Comparison of ENCODE assay signal across 2 cellular contexts in the genomic region with DNA sequence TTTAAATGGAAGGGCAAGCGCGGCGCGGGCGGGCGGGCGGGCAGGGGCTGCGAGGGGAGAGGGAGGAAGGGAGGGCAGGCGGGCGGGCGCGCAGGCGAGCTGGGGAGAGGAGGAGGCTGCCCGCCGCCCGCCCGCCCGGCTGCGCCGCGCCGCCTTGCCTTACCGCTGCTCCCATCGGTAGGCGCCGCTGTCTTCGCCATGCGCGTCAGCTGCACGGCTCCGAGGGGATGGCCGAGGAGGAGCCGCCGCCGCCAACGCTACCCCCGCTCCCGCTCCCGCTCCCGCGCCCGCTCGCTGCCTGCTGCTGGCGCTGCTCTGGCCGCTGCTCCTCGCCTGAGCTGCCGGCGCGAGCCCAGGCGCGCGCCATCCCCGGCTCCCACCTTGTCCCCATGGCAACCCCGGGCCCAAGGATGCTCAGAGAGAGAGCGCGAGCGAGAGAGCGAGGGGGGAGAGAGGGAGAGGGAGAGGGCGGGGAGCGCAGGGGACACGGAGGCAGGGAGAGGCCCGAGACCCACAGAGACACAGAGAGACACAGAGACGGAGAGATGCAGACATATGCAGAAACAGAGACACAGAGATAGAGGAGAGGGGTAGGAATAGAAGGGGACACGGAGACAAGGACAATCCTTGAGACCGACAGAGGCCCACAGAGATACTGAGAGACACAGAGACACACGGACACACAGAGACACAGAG.
TF ChIP-seq lines count a peak whose summit lies in the region.

No MANE protein-coding gene starts in this region.

TF ChIP-seq in IMR-90, 13 proteins besides CTCF, POLR2A, EP300 and RAD21:
- TF ChIP-seq SMC3 (IDR thresholded peaks at IDR 0.05; ENCODE audit: low read depth, low read length) (0 out of 2 replicates have a peak, but pooled peaks have one; percentile 8), MAZ (IDR thresholded peaks at IDR 0.05; ENCODE audit: borderline replicate concordance, low read depth, low read length) (peak; percentile 57; the same call in 1 of the 2 replicates), FOS (IDR thresholded peaks at IDR 0.05; ENCODE audit: low read depth, low read length) (no peak)

TF ChIP-seq in neural cell, 6 proteins besides CTCF, POLR2A, EP300 and RAD21:
- no peak for TF ChIP-seq EZH2 (IDR thresholded peaks at IDR 0.05; ENCODE audit: borderline replicate concordance, insufficient read depth, low read length, poor library complexity, severe bottlenecking)
- peak; percentile 88 for TF ChIP-seq POLR2AphosphoS5 (IDR thresholded peaks at IDR 0.05)
- TF ChIP-seq, protein P1, sequence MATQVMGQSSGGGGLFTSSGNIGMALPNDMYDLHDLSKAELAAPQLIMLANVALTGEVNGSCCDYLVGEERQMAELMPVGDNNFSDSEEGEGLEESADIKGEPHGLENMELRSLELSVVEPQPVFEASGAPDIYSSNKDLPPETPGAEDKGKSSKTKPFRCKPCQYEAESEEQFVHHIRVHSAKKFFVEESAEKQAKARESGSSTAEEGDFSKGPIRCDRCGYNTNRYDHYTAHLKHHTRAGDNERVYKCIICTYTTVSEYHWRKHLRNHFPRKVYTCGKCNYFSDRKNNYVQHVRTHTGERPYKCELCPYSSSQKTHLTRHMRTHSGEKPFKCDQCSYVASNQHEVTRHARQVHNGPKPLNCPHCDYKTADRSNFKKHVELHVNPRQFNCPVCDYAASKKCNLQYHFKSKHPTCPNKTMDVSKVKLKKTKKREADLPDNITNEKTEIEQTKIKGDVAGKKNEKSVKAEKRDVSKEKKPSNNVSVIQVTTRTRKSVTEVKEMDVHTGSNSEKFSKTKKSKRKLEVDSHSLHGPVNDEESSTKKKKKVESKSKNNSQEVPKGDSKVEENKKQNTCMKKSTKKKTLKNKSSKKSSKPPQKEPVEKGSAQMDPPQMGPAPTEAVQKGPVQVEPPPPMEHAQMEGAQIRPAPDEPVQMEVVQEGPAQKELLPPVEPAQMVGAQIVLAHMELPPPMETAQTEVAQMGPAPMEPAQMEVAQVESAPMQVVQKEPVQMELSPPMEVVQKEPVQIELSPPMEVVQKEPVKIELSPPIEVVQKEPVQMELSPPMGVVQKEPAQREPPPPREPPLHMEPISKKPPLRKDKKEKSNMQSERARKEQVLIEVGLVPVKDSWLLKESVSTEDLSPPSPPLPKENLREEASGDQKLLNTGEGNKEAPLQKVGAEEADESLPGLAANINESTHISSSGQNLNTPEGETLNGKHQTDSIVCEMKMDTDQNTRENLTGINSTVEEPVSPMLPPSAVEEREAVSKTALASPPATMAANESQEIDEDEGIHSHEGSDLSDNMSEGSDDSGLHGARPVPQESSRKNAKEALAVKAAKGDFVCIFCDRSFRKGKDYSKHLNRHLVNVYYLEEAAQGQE (IDR thresholded peaks at IDR 0.05; ENCODE audit: borderline replicate concordance), result peak; percentile 62
- TF ChIP-seq MXI1 (conservative IDR thresholded peaks at IDR 0.05; ENCODE audit: poor library complexity, severe bottlenecking), result peak; percentile 91
- peak; percentile 60 for TF ChIP-seq SMC3 (conservative IDR thresholded peaks at IDR 0.05; ENCODE audit: poor library complexity)
- TF ChIP-seq TAF1 (IDR thresholded peaks at IDR 0.05; ENCODE audit: low read depth), result peak; percentile 57
TF ChIP-seq in neural cell: peak in this region for 5.
